ENCODE assay signal across 8 cellular contexts in the genomic region with DNA sequence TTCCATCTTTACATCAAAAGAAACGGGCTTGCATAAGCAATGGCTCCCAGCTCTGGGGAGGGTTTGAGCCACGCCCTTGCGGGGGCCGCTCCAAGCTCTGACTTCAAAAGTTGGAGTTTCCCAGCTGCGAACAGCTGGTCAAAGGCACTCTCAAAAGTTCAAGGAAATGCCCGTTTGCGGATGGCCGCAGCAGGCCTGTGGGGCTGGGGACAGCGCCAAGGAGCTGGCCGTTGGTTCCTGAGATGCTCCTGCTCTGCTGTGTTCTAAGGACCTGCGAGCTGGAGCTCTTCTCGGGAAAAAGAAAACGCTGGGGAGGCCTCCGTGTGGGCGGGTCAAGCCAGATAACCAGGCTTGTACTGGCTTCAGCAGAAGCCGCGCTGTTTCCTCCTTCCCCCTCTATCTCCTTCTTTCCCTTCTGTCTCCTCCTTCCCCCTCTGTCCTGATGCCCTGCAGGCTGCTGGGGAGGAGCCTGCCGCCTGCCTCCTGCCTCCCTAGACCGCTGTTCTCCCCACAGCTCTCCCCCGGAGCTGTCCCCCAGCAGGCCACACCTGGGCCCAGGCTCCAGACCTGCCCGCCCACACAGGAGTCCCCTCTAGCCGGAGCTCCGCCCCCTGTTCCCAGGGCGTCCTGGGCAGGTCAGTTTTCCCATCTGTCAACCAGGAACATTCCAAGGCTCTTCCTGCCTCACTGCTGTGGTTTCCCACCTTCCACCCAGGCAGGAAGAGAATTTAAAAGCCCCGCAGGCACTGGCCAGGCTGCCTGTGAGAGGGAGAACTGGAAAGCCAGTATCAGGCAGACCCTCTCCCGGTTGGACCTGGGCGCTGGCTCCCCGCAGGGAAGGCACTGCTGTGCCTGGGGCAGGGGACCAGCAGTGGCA. TPM values are rescaled to one million over a fixed set of nuclear protein-coding genes. Genes with fewer than 3 reads are reported as not detected.
DNase-seq lines count a peak whose midpoint lies in the region; TF ChIP-seq lines count a peak whose summit lies in the region.

No MANE protein-coding gene starts in this region.

- peaks cover 7% of the 10 kb centered on the region for H3K4me1 Mint-ChIP-seq in type B pancreatic cell (ENCODE audit: unreplicated experiment)

- no peaks in the 10 kb centered on the region for H3K9me3 Mint-ChIP-seq in type B pancreatic cell

- peak overlapping the region; percentile 81 for H3K4me3 Mint-ChIP-seq in type B pancreatic cell

- DNase-seq in GM10266 (ENCODE audit: extremely low spot score), result peak; percentile 63
- DNase-seq in NCI-H226, result peak; percentile 93
- peak; percentile 82 for DNase-seq in cerebellar cortex (ENCODE audit: low spot score)
- DNase-seq in left kidney (ENCODE audit: low read depth, low spot score), result peak; percentile 91
- no peak for DNase-seq in type B pancreatic cell (ENCODE audit: extremely low spot score, unreplicated experiment)
- no peak for DNase-seq in NCI-H146 treated with DMSO at 0.1 percent for 48 hours (lab: John Stamatoyannopoulos, UW; ENCODE audit: unreplicated experiment)
- DNase-seq in RPMI8226, result no peak
- DNase-seq in effector CD4-positive, alpha-beta T cell, result no peak

- peak overlapping the region; percentile 64 for H3K27ac Mint-ChIP-seq in type B pancreatic cell

- no peaks in the 10 kb centered on the region for H3K27me3 Mint-ChIP-seq in type B pancreatic cell

- TF ChIP-seq CTCF in GM10266 (IDR thresholded peaks at IDR 0.05; ENCODE audit: control insufficient read depth, insufficient read depth, low read depth, missing control alignments), result no peak
- TF ChIP-seq CTCF in type B pancreatic cell (conservative IDR thresholded peaks at IDR 0.05), result no peak

- peaks cover 11% of the 10 kb centered on the region for H3K36me3 Mint-ChIP-seq in type B pancreatic cell

RNA-seq across cellular contexts. Expression of a gene that starts 14.1 kb away (rescaled TPM):
- total RNA-seq in type B pancreatic cell (ENCODE audit: low replicate concordance), result 11.8 and 13.1 TPM in 2 replicates

RNA-seq across cellular contexts. Expression of a gene that starts 22.7 kb away (rescaled TPM):
- 0.79 and 0.94 TPM in 2 replicates for total RNA-seq in type B pancreatic cell (ENCODE audit: low replicate concordance)

Comparison
In these comparisons a context has a peak if more than half of its experiments do, and no peak if none do; other contexts are left out.
1. DNase-seq: peak in GM10266 (single experiment), NCI-H226 (single experiment), cerebellar cortex (single experiment) and left kidney (single experiment); none in type B pancreatic cell (single experiment), NCI-H146 treated with DMSO at 0.1 percent for 48 hours (single experiment), RPMI8226 (single experiment) and effector CD4-positive, alpha-beta T cell (single experiment).